Comparison of ENCODE assay signal across 11 cellular contexts in genomic region chr14:24695265-24696241, GRCh38.
DNase-seq lines count a peak whose midpoint lies in the region; ATAC-seq, FAIRE-seq and TF ChIP-seq lines count a peak whose summit lies in the region.
"Had no signal": no experiment of that assay in that cellular context is flagged by ENCODE, and none has a peak within 500 bp of the region (broad histone marks: within the 10 kb centered on the region; RNA-seq: fewer than 3 reads in every experiment).

No MANE protein-coding gene starts in this region.

- TF ChIP-seq CTCF in heart right ventricle (IDR thresholded peaks at IDR 0.05) (no peak), WERI-Rb-1 (IDR thresholded peaks at IDR 0.05; ENCODE audit: low read depth, low read length) (no peak), breast epithelium (IDR thresholded peaks at IDR 0.05) (no peak)

- H3K27me3 Mint-ChIP-seq in activated T-helper 17 cell treated with anti-CD3 and anti-CD28 coated beads, Interleukin-2, amount 50 U/mL, for 72 hours, result no peaks in the 10 kb centered on the region

- DNase-seq in heart right ventricle (no peak), right cardiac atrium (no peak), activated gamma-delta T cell treated with Interleukin-2 at 50 U/mL for 16 hours (no peak), frontal cortex (ENCODE audit: low spot score in 2 of 2) (no peak), WERI-Rb-1 (no peak), breast epithelium (ENCODE audit: low spot score in 2 of 2) (no peak)
- DNase-seq: ACHN, NCI-H1048 had no signal

- H3K4me1 ChIP-seq in heart right ventricle, result peaks cover 0 to 24% (median 0%) of the 10 kb centered on the region in 9 donors
- no peaks in the 10 kb centered on the region for H3K4me1 ChIP-seq in right cardiac atrium (ENCODE audit: control insufficient read depth, insufficient read depth, low read length)
- H3K4me1 ChIP-seq in breast epithelium, result no peaks in the 10 kb centered on the region

- no peak for TF ChIP-seq POLR2A in breast epithelium (IDR thresholded peaks at IDR 0.05)

- H3K27ac Mint-ChIP-seq in activated T-helper 17 cell treated with anti-CD3 and anti-CD28 coated beads, Interleukin-2, amount 50 U/mL, for 72 hours, result no peak overlapping the region

- WGBS in heart right ventricle, 2 donors, result 49 to 62% methylated on average over 8 of the region's 8 CpGs
- WGBS in right cardiac atrium, result 56% methylated on average over 8 of the region's 8 CpGs

- H3K9me3 ChIP-seq in heart right ventricle (no peaks in the 10 kb centered on the region), right cardiac atrium (ENCODE audit: control insufficient read depth, low read length) (no peaks in the 10 kb centered on the region), WERI-Rb-1 (ENCODE audit: severe bottlenecking) (no peaks in the 10 kb centered on the region), breast epithelium (no peaks in the 10 kb centered on the region)
- H3K9me3 ChIP-seq: tibial nerve had no signal

- H3K36me3 Mint-ChIP-seq in activated T-helper 17 cell treated with anti-CD3 and anti-CD28 coated beads, Interleukin-2, amount 50 U/mL, for 72 hours (ENCODE audit: low read depth), result no peaks in the 10 kb centered on the region

- FAIRE-seq in frontal cortex (lab: Jason Lieb, UNC), result no peak

- H3K4me1 Mint-ChIP-seq in activated T-helper 17 cell treated with anti-CD3 and anti-CD28 coated beads, Interleukin-2, amount 50 U/mL, for 72 hours, result peaks cover 5% of the 10 kb centered on the region

- H3K4me3 Mint-ChIP-seq in activated T-helper 17 cell treated with anti-CD3 and anti-CD28 coated beads, Interleukin-2, amount 50 U/mL, for 72 hours, result no peak overlapping the region

- H3K27ac ChIP-seq in heart right ventricle, result peak overlapping the region in 6 of 10 donors; percentile 15 to 56 (median 29)
- no peak overlapping the region for H3K27ac ChIP-seq in right cardiac atrium (ENCODE audit: low read length)
- H3K27ac ChIP-seq in WERI-Rb-1, result no peak overlapping the region
- no peak overlapping the region for H3K27ac ChIP-seq in breast epithelium

- H3K4me3 ChIP-seq in heart right ventricle, result no peak overlapping the region
- no peak overlapping the region for H3K4me3 ChIP-seq in right cardiac atrium (ENCODE audit: low read length)
- no peak overlapping the region for H3K4me3 ChIP-seq in WERI-Rb-1 (ENCODE audit: low read depth, low read length)
- no peak overlapping the region for H3K4me3 ChIP-seq in breast epithelium
- H3K4me3 ChIP-seq: tibial nerve had no signal

- H3K27me3 ChIP-seq in heart right ventricle (peaks cover 0 to 5% (median under 1%) of the 10 kb centered on the region in 7 donors), right cardiac atrium (ENCODE audit: control insufficient read depth, insufficient read depth) (no peaks in the 10 kb centered on the region), WERI-Rb-1 (ENCODE audit: insufficient read depth, low read depth, severe bottlenecking) (peaks cover 23% of the 10 kb centered on the region), breast epithelium (no peaks in the 10 kb centered on the region)

- ATAC-seq in heart right ventricle (peak in 7 of 8 donors; percentile 39 to 81 (median 62)), right cardiac atrium (no peak), HG03354 (IDR thresholded peaks at IDR 0.05; ENCODE audit: poor library complexity, severe bottlenecking, unreplicated experiment) (peak; percentile 67)
- peak; percentile 13 for ATAC-seq in activated T-helper 17 cell treated with anti-CD3 and anti-CD28 coated beads, Interleukin-2, amount 50 U/mL, for 72 hours (replicated peaks)

- H3K9me3 Mint-ChIP-seq in activated T-helper 17 cell treated with anti-CD3 and anti-CD28 coated beads, Interleukin-2, amount 50 U/mL, for 72 hours, result no peaks in the 10 kb centered on the region

- H3K36me3 ChIP-seq in heart right ventricle (no peaks in the 10 kb centered on the region), WERI-Rb-1 (no peaks in the 10 kb centered on the region), breast epithelium (no peaks in the 10 kb centered on the region)
- H3K36me3 ChIP-seq: tibial nerve had no signal

- intact Hi-C loops in heart right ventricle (cut with DNase I), result no loop called here
- intact Hi-C loops in right cardiac atrium (cut with DNase I), result no loop called here
- intact Hi-C loops in breast epithelium (cut with DNase I; ENCODE audit: low total_unique reads), result no loop called here

Comparison
In these comparisons a context has a peak if more than half of its experiments do, and no peak if none do; other contexts are left out.
1. ATAC-seq: peak in heart right ventricle (7 of 8), HG03354 (single experiment) and activated T-helper 17 cell treated with anti-CD3 and anti-CD28 coated beads, Interleukin-2, amount 50 U/mL, for 72 hours (single experiment); none in right cardiac atrium (0 of 2).
2. H3K27ac ChIP-seq: peak in heart right ventricle (6 of 10); none in right cardiac atrium (single experiment), WERI-Rb-1 (single experiment) and breast epithelium (0 of 2).